In genomic region chr3:166446986-166447385, GRCh38 we compare ENCODE assay signal across 19 cellular contexts.
"Had no signal": no experiment of that assay in that cellular context is flagged by ENCODE, and none has a peak within 500 bp of the region (broad histone marks: within the 10 kb centered on the region; RNA-seq: fewer than 3 reads in every experiment).

No MANE protein-coding gene starts in this region.

- H3K36me3 ChIP-seq: gastrocnemius medialis, heart right ventricle, neutrophil, right lobe of liver, spleen, tibial nerve had no signal

- H3K4me1 ChIP-seq: gastrocnemius medialis, heart right ventricle, psoas muscle, right lobe of liver, spleen, tibial nerve had no signal

- H3K27me3 Mint-ChIP-seq: dendritic cell treated with granulocyte-macrophage colony-stimulating factor and Interleukin-4, amounts not matched to agents 40 ng/mL and 50 ng/mL, for 4 days; naive thymus-derived CD8-positive, alpha-beta T cell; stimulated activated memory B cell treated with anti-CD40 and anti-IgM and Interleukin-4, amounts not matched to agents 10 μg/mL and 1 μg/mL and 100 μg/mL, for 72 hours; stimulated activated naive CD8-positive, alpha-beta T cell treated with anti-CD3 and anti-CD28 coated beads, Interleukin-15, Interleukin-2, amounts not matched to agents 100 ng/mL and 50 ng/mL, for 24 hours had no signal

- H3K27me3 ChIP-seq: gastrocnemius medialis, heart right ventricle, neutrophil, right lobe of liver, spleen, tibial nerve had no signal

- H3K27ac ChIP-seq: gastrocnemius medialis, heart right ventricle, neutrophil, psoas muscle, right lobe of liver, spleen, tibial nerve had no signal

- H3K9me3 ChIP-seq: gastrocnemius medialis, mucosa of descending colon, psoas muscle, right lobe of liver, tibial nerve had no signal

- H3K4me3 Mint-ChIP-seq: dendritic cell treated with granulocyte-macrophage colony-stimulating factor and Interleukin-4, amounts not matched to agents 40 ng/mL and 50 ng/mL, for 4 days; endodermal cell; naive thymus-derived CD8-positive, alpha-beta T cell; stimulated activated memory B cell treated with anti-CD40 and anti-IgM and Interleukin-4, amounts not matched to agents 10 μg/mL and 1 μg/mL and 100 μg/mL, for 72 hours; stimulated activated naive CD8-positive, alpha-beta T cell treated with anti-CD3 and anti-CD28 coated beads, Interleukin-15, Interleukin-2, amounts not matched to agents 100 ng/mL and 50 ng/mL, for 24 hours had no signal

- H3K4me3 ChIP-seq: gastrocnemius medialis, heart right ventricle, mucosa of descending colon, psoas muscle, right lobe of liver, spleen, tibial nerve had no signal

- H3K36me3 Mint-ChIP-seq: stimulated activated memory B cell treated with anti-CD40 and anti-IgM and Interleukin-4, amounts not matched to agents 10 μg/mL and 1 μg/mL and 100 μg/mL, for 72 hours had no signal

- H3K4me1 Mint-ChIP-seq: naive thymus-derived CD8-positive, alpha-beta T cell; stimulated activated memory B cell treated with anti-CD40 and anti-IgM and Interleukin-4, amounts not matched to agents 10 μg/mL and 1 μg/mL and 100 μg/mL, for 72 hours had no signal

- ATAC-seq: gastrocnemius medialis; heart right ventricle; mucosa of descending colon; naive thymus-derived CD8-positive, alpha-beta T cell; psoas muscle; right lobe of liver; stimulated activated memory B cell treated with anti-CD40 and anti-IgM and Interleukin-4, amounts not matched to agents 10 μg/mL and 1 μg/mL and 100 μg/mL, for 72 hours had no signal

- H3K27ac Mint-ChIP-seq: dendritic cell treated with granulocyte-macrophage colony-stimulating factor and Interleukin-4, amounts not matched to agents 40 ng/mL and 50 ng/mL, for 4 days; endodermal cell; naive thymus-derived CD8-positive, alpha-beta T cell; stimulated activated memory B cell treated with anti-CD40 and anti-IgM and Interleukin-4, amounts not matched to agents 10 μg/mL and 1 μg/mL and 100 μg/mL, for 72 hours; stimulated activated naive CD8-positive, alpha-beta T cell treated with anti-CD3 and anti-CD28 coated beads, Interleukin-15, Interleukin-2, amounts not matched to agents 100 ng/mL and 50 ng/mL, for 24 hours had no signal

- DNase-seq: endodermal cell; gastrocnemius medialis; heart right ventricle; hypothalamus; kidney glomerular epithelial cell; mucosa of descending colon; naive thymus-derived CD8-positive, alpha-beta T cell; psoas muscle; retina; right lobe of liver; spleen; stimulated activated CD4-positive, alpha-beta T cell treated with anti-CD3 and anti-CD28 coated beads, Interleukin-15, amount 100 ng/mL, for 24 hours; stimulated activated CD4-positive, alpha-beta T cell treated with anti-CD3 and anti-CD28 coated beads, Interleukin-1b, Interleukin-23, amount 100 ng/mL, for 48 hours; stimulated activated CD4-positive, alpha-beta T cell treated with anti-CD3 and anti-CD28 coated beads, Interleukin-4, amount 100 ng/mL, for 24 hours had no signal
